8 cellular contexts compared by ENCODE assay signal in genomic region chr3:112293368-112294321, GRCh38. TPM values are rescaled to one million over a fixed set of nuclear protein-coding genes. Genes with fewer than 3 reads are reported as not detected.
DNase-seq lines count a peak whose midpoint lies in the region; ATAC-seq and TF ChIP-seq lines count a peak whose summit lies in the region.

TSS of gene SLC9C1 (minus strand) at chr3:112294216. CDS start at chr3:112286791, 7,425 bp downstream.

- DNase-seq in NCI-H187 treated with DMSO at 0.1 percent for 48 hours (lab: John Stamatoyannopoulos, UW) (peak; percentile 17), NCI-H187 (lab: John Stamatoyannopoulos, UW) (no peak), HCT116 (ENCODE audit: low read depth, low spot score) (peak; percentile 69), NCI-H1092 treated with DMSO at 0.1 percent for 48 hours (lab: John Stamatoyannopoulos, UW) (peak; percentile 67), T-cell (peak in 21 of 34 experiments; percentile 11 to 55 (median 25)), dorsolateral prefrontal cortex (peak in 2 of 10 donors; percentile 14 to 41), stromal cell of bone marrow (ENCODE audit: low read depth) (peak; percentile 65)

- ATAC-seq in HCT116 (peak; percentile 89), T-cell (replicated peaks in 1 of 4) (peak; percentile 65 to 85 (median 73))

- H3K9ac ChIP-seq in HCT116 (ENCODE audit: low read length) (peak within 1 kb of the TSS; percentile 46), liver (ENCODE audit: low read depth in 1 of 2, low read length in 2 of 2) (peak within 1 kb of the TSS in 1 of 2 donors; percentile 1)

- CTCF ChIA-PET in HCT116 (lab: Charles Lee) = interaction anchor here (0.5 to 2.7 kb wide), 40 partner anchors 8 to 741 kb away, joined by 3 to 14 read pairs (median 5); no protein-coding TSS in a partner anchor
- CTCF ChIA-PET in T-cell (lab: Charles Lee) = interaction anchor here (0.6 to 3.3 kb wide), 31 partner anchors 8 to 995 kb away, joined by 3 to 29 read pairs (median 5); no protein-coding TSS in a partner anchor

- peak within 1 kb of the TSS; percentile 100 for H2AFZ ChIP-seq in HCT116 (ENCODE audit: low read depth, low read length, poor library complexity, severe bottlenecking)

- peak within 1 kb of the TSS; percentile 85 for H3K4me2 ChIP-seq in HCT116 (ENCODE audit: low read length)

- peak; percentile 54 for TF ChIP-seq POLR2A in HCT116 (IDR thresholded peaks at IDR 0.05; ENCODE audit: borderline replicate concordance, extremely low read depth, insufficient read depth, insufficient read length)

- H3K9me2 ChIP-seq in HCT116 (ENCODE audit: insufficient read depth) = no peaks in the 10 kb centered on the region

- H3K4me3 ChIP-seq in HCT116 (replicated peaks in 1 of 2; ENCODE audit: low read depth in 1 of 2, low read length in 2 of 2) (peak within 1 kb of the TSS; percentile 30 to 54), dorsolateral prefrontal cortex (peak within 1 kb of the TSS; percentile 15 to 71 (median 51)), liver (ENCODE audit: low read depth in 1 of 3, low read length in 3 of 3) (peak within 1 kb of the TSS; percentile 15 to 49 (median 35))

- H3K27me3 ChIP-seq in HCT116 (ENCODE audit: insufficient read depth, low read length) = no peaks in the 10 kb centered on the region
- no peaks in the 10 kb centered on the region for H3K27me3 ChIP-seq in dorsolateral prefrontal cortex
- H3K27me3 ChIP-seq in liver (ENCODE audit: control insufficient read depth in 4 of 4, insufficient read depth in 4 of 4, low read length in 3 of 4) = peaks cover 0 to 2% (median 0%) of the 10 kb centered on the region in 4 donors

- POLR2A ChIA-PET in HCT116 (lab: Charles Lee) (interaction anchor here (1.2 to 1.7 kb wide), 6 partner anchors 9 to 226 kb away, joined by 3 to 6 read pairs (median 3); no protein-coding TSS in a partner anchor), T-cell (lab: Charles Lee) (interaction anchor here (0.5 to 0.9 kb wide), 4 partner anchors 11 to 241 kb away, joined by 3 to 8 read pairs (median 4); no protein-coding TSS in a partner anchor)

- H3K4me1 ChIP-seq in HCT116 (ENCODE audit: control insufficient read depth in 1 of 2, insufficient read depth in 2 of 2, low read length in 2 of 2) = peaks cover 7 to 21% of the 10 kb centered on the region in 2 experiments
- H3K4me1 ChIP-seq in liver (ENCODE audit: control insufficient read depth in 4 of 4, insufficient read depth in 4 of 4, low read length in 3 of 4) = peaks cover 0 to 10% (median 4%) of the 10 kb centered on the region in 4 donors

- no peaks in the 10 kb centered on the region for H3K36me3 ChIP-seq in HCT116 (ENCODE audit: control insufficient read depth in 1 of 2, insufficient read depth in 2 of 2, low read length in 2 of 2)
- H3K36me3 ChIP-seq in liver (ENCODE audit: control insufficient read depth in 4 of 4, insufficient read depth in 3 of 4, low read depth in 1 of 4, low read length in 3 of 4) = no peaks in the 10 kb centered on the region

- no peaks in the 10 kb centered on the region for H3K9me3 ChIP-seq in HCT116 (ENCODE audit: control insufficient read depth in 1 of 2, insufficient read depth in 1 of 2, low read depth in 1 of 2, low read length in 2 of 2)
- no peaks in the 10 kb centered on the region for H3K9me3 ChIP-seq in liver (ENCODE audit: control insufficient read depth in 4 of 4, low read length in 3 of 4)

- no peaks in the 10 kb centered on the region for H3K79me2 ChIP-seq in HCT116 (ENCODE audit: insufficient read depth, low read length)

- H3K27ac ChIP-seq in HCT116 (ENCODE audit: low read depth, low read length) (peak within 1 kb of the TSS; percentile 50), dorsolateral prefrontal cortex (peak within 1 kb of the TSS in 56 of 59 donors; percentile 4 to 92 (median 68)), liver (ENCODE audit: low read depth in 1 of 2, low read length in 2 of 2) (peak within 1 kb of the TSS in 1 of 2 donors; percentile 36)

- RAD21 ChIA-PET in HCT116 (lab: Charles Lee; ENCODE audit: low non-redundant PET in 1 of 2, low total read pairs in 2 of 2, uncharacterized antibody in 2 of 2, unreplicated experiment in 2 of 2) = interaction anchor here (0.8 to 1.1 kb wide), 3 partner anchors 144 to 157 kb away, joined by 3 to 4 read pairs (median 4); no protein-coding TSS in a partner anchor

- H3K4me1 Mint-ChIP-seq in T-cell = peaks cover 19 to 28% (median 24%) of the 10 kb centered on the region in 3 donors

- peak; percentile 80 for TF ChIP-seq RAD21 in HCT116 (IDR thresholded peaks at IDR 0.05; ENCODE audit: low read depth)
- TF ChIP-seq RAD21 in liver (IDR thresholded peaks at IDR 0.05) = peak; percentile 80 to 81

- 15% methylated on average over 15 of the region's 15 CpGs for WGBS in liver

- TSS peak; percentile 91 for BruUV-seq in HCT116 (replicated peaks; lab: Mats Ljungman, UMichigan)

- intact Hi-C loops in HCT116 (cut with micrococcal nuclease) = loop anchor here (1.0 kb wide), 2 partner anchors 226 to 238 kb away; no protein-coding TSS in a partner anchor
- intact Hi-C loops in dorsolateral prefrontal cortex (cut with DNase I) = loop anchor here (5.0 to 10.0 kb wide), 3 partner anchors 34 to 231 kb away; partner anchors contain the start of gene GCSAM (in 1 of the 2)

- no peaks in the 10 kb centered on the region for H3K36me3 Mint-ChIP-seq in T-cell

- peak within 1 kb of the TSS; percentile 63 to 69 (median 64) for H3K4me3 Mint-ChIP-seq in T-cell

- no peaks in the 10 kb centered on the region for H3K9me3 Mint-ChIP-seq in T-cell

- no peaks in the 10 kb centered on the region for H4K20me1 ChIP-seq in HCT116 (ENCODE audit: insufficient read depth)

- H3K27me3 Mint-ChIP-seq in T-cell = no peaks in the 10 kb centered on the region

- TF ChIP-seq CTCF in HCT116 (IDR thresholded peaks at IDR 0.05 in 2 of 3, conservative IDR thresholded peaks at IDR 0.05 in 1 of 3; ENCODE audit: borderline replicate concordance in 1 of 3, insufficient read depth in 1 of 3, low read depth in 2 of 3, low read length in 2 of 3) (peak; percentile 52 to 67 (median 57); a peak in 5 of 6 replicates), dorsolateral prefrontal cortex (IDR thresholded peaks at IDR 0.05 in 54 of 56, conservative IDR thresholded peaks at IDR 0.05 in 2 of 56; ENCODE audit: low read depth in 1 of 56, partially characterized antibody in 56 of 56) (peak; percentile 40 to 88 (median 72)), liver (IDR thresholded peaks at IDR 0.05; ENCODE audit: low read depth, low read length, missing input control) (peak; percentile 53)

- peak within 1 kb of the TSS in 1 of 2 donors; percentile 62 for H3K27ac Mint-ChIP-seq in T-cell

TF ChIP-seq in HCT116, 20 proteins besides CTCF, POLR2A, EP300 and RAD21 (continues in another document):
- TF ChIP-seq REST (IDR thresholded peaks at IDR 0.05; ENCODE audit: low read depth) (no peak), JUND (IDR thresholded peaks at IDR 0.05) (no peak)

TF ChIP-seq in liver, 16 proteins besides CTCF, POLR2A, EP300 and RAD21:
- TF ChIP-seq TAF1 (conservative IDR thresholded peaks at IDR 0.05) = no peak
- TF ChIP-seq REST (IDR thresholded peaks at IDR 0.05) = no peak
- peak; percentile 6 to 47 for TF ChIP-seq RXRA (IDR thresholded peaks at IDR 0.05)
- no peak for TF ChIP-seq HNF4G (IDR thresholded peaks at IDR 0.05)
- TF ChIP-seq JUND (IDR thresholded peaks at IDR 0.05) = peak in 1 of 2 donors; percentile 15

RNA-seq across cellular contexts. Expression of gene SLC9C1, which starts in this region (rescaled TPM):
- total RNA-seq in HCT116 (2021; ENCODE audit: unreplicated experiment) (0.79 TPM), T-cell (not detected), dorsolateral prefrontal cortex (1 to 10 TPM in 1 of 120 experiments, under 1 TPM in 11, not detected in 108; 0.12 to 1.4 (median 0.27) TPM), liver (under 1 TPM in 1 of 2 donors, not detected in 1; 0.28 TPM)
- polyA plus RNA-seq in HCT116 (2012) = not detected in 2 replicates
- not detected for polyA plus RNA-seq in liver

Comparison
In these comparisons a context has a peak if more than half of its experiments do, and no peak if none do; other contexts are left out.
1. DNase-seq: peak in NCI-H187 treated with DMSO at 0.1 percent for 48 hours (single experiment), NCI-H1092 treated with DMSO at 0.1 percent for 48 hours (single experiment) and stromal cell of bone marrow (single experiment); none in NCI-H187 (0 of 2).
2. Peak in DNase-seq, ATAC-seq, H3K4me3 ChIP-seq, H3K27ac ChIP-seq, H3K9ac ChIP-seq and H3K4me2 ChIP-seq in HCT116; RNA of the gene not detected or under 1 TPM.
3. Peak in DNase-seq and ATAC-seq in T-cell; RNA of the gene not detected or under 1 TPM.
4. Peak in every context shown above with its lines, with median percentiles within 50 percentile points of each other: H3K4me3 ChIP-seq and CTCF ChIP-seq.